ENCODE assay signal across 18 cellular contexts in the genomic region with DNA sequence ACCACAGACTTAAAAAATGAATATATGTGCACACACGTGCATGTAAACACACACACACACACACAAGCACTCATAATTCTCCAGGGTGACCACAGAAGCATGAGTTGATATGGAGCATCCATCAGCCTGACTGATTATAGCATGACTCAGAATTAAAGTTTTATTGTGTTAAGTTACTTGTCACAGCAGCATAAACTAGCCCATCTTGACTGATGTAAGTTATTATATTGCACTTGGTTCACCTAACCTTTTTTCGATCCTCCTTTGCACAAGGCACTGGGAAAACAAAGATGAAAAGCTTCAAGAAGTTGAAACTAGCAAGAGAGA. TPM values are rescaled to one million over a fixed set of nuclear protein-coding genes. Genes with fewer than 3 reads are reported as not detected.
DNase-seq lines count a peak whose midpoint lies in the region; TF ChIP-seq lines count a peak whose summit lies in the region.
"Had no signal": no experiment of that assay in that cellular context is flagged by ENCODE, and none has a peak within 500 bp of the region (broad histone marks: within the 10 kb centered on the region; RNA-seq: fewer than 3 reads in every experiment).

No MANE protein-coding gene starts in this region.

- no peaks in the 10 kb centered on the region for H3K9me3 ChIP-seq in mammary epithelial cell (replicated peaks; ENCODE audit: insufficient read depth, low read length)
- no peaks in the 10 kb centered on the region for H3K9me3 ChIP-seq in breast epithelium
- no peaks in the 10 kb centered on the region for H3K9me3 ChIP-seq in SJSA1 (replicated peaks)
- H3K9me3 ChIP-seq: BLaER1 treated with 17β-estradiol and CSF1 and Interleukin-3, amounts not matched to agents 10 nM and 100 nM had no signal

- CTCF ChIA-PET in mammary epithelial cell (lab: Charles Lee; ENCODE audit: low non-redundant PET) (no interaction called here), RWPE1 (lab: Yijun Ruan, JAX) (interaction anchor here (0.6 kb wide), 1 partner anchor 338 kb away, joined by 3 read pairs; no protein-coding TSS in a partner anchor)

- POLR2A ChIA-PET in RWPE1 (lab: Yijun Ruan, JAX; ENCODE audit: low non-redundant PET): no interaction called here

- no peak for TF ChIP-seq CTCF in mammary epithelial cell (conservative IDR thresholded peaks at IDR 0.05 in 1 of 2, IDR thresholded peaks at IDR 0.05 in 1 of 2; ENCODE audit: extremely low read depth in 1 of 2, insufficient read depth in 1 of 2, low read depth in 1 of 2, low read length in 2 of 2)
- TF ChIP-seq CTCF in breast epithelium (IDR thresholded peaks at IDR 0.05): no peak
- no peak for TF ChIP-seq CTCF in RWPE1 (conservative IDR thresholded peaks at IDR 0.05; ENCODE audit: low read depth)

- no TSS peak for BruUV-seq in mammary epithelial cell (replicated peaks; lab: Mats Ljungman, UMichigan)

- H3K27me3 ChIP-seq in mammary epithelial cell (ENCODE audit: insufficient read depth, low read length): no peaks in the 10 kb centered on the region
- peaks cover 0 to 7% of the 10 kb centered on the region in 2 donors for H3K27me3 ChIP-seq in breast epithelium
- H3K27me3 ChIP-seq in SJSA1 (replicated peaks): no peaks in the 10 kb centered on the region
- H3K27me3 ChIP-seq: BLaER1 treated with 17β-estradiol and CSF1 and Interleukin-3, amounts not matched to agents 10 nM and 100 nM had no signal

- H3K27ac ChIP-seq in mammary epithelial cell (ENCODE audit: insufficient read depth, low read depth, low read length) (no peak overlapping the region), breast epithelium (no peak overlapping the region), SJSA1 (peak overlapping the region; percentile 90), RWPE1 (no peak overlapping the region)
- H3K27ac ChIP-seq: 22Rv1; BLaER1 treated with 17β-estradiol and CSF1 and Interleukin-3, amounts not matched to agents 10 nM and 100 nM had no signal

- no peak overlapping the region for H3K4me3 ChIP-seq in mammary epithelial cell (replicated peaks in 1 of 3; ENCODE audit: insufficient read depth in 1 of 3, low read depth in 2 of 3, low read length in 3 of 3)
- no peak overlapping the region for H3K4me3 ChIP-seq in breast epithelium
- no peak overlapping the region for H3K4me3 ChIP-seq in SJSA1
- H3K4me3 ChIP-seq: BLaER1 treated with 17β-estradiol and CSF1 and Interleukin-3, amounts not matched to agents 10 nM and 100 nM had no signal

- WGBS in mammary epithelial cell (ENCODE audit: low coverage, missing lambda C conversion rate): 83% methylated on average over 2 of the region's 2 CpGs

- H3K4me1 ChIP-seq in mammary epithelial cell (ENCODE audit: insufficient read depth, low read length) (no peaks in the 10 kb centered on the region), breast epithelium (no peaks in the 10 kb centered on the region), SJSA1 (replicated peaks) (peaks cover 43% of the 10 kb centered on the region)

- dilution Hi-C loops in mammary epithelial cell (cut with HindIII; ENCODE audit: low sequenced_read_pairs): no loop called here

- no peaks in the 10 kb centered on the region for H4K20me1 ChIP-seq in mammary epithelial cell (ENCODE audit: insufficient read depth, low read length)
- H4K20me1 ChIP-seq: BLaER1 treated with 17β-estradiol and CSF1 and Interleukin-3, amounts not matched to agents 10 nM and 100 nM had no signal

- no peaks in the 10 kb centered on the region for H3K79me2 ChIP-seq in mammary epithelial cell (ENCODE audit: insufficient read depth, low read length)

- DNase-seq in mammary epithelial cell: peak; percentile 21
- DNase-seq in breast epithelium (ENCODE audit: low spot score in 2 of 2): no peak
- DNase-seq in SJSA1 (ENCODE audit: low read depth in 1 of 2, low spot score in 2 of 2): no peak
- DNase-seq in iris pigment epithelial cell (ENCODE audit: low read depth): peak; percentile 43
- no peak for DNase-seq in activated CD4-positive, alpha-beta T cell treated with anti-CD3 and anti-CD28 coated beads for 4 hours
- no peak for DNase-seq in stimulated activated CD4-positive, alpha-beta T cell treated with anti-CD3 and anti-CD28 coated beads, Interleukin-12 subunit alpha, Interleukin-12 subunit beta, amount 100 ng/mL, for 4 hours
- DNase-seq in RWPE1 (ENCODE audit: low spot score): no peak
- DNase-seq in ACHN: no peak
- DNase-seq: CD4-positive, alpha-beta memory T cell; GF-D8; H7; KBM-7; NCI-H2029 treated with DMSO at 0.1 percent for 48 hours; NCI-H446; NCI-H526 treated with DMSO at 0.1 percent for 48 hours; Right ventricle myocardium superior had no signal

- H3K36me3 ChIP-seq in mammary epithelial cell (ENCODE audit: insufficient read depth, low read length) (no peaks in the 10 kb centered on the region), breast epithelium (no peaks in the 10 kb centered on the region), SJSA1 (no peaks in the 10 kb centered on the region)
- H3K36me3 ChIP-seq: BLaER1 treated with 17β-estradiol and CSF1 and Interleukin-3, amounts not matched to agents 10 nM and 100 nM had no signal

- H3K4me2 ChIP-seq in mammary epithelial cell (ENCODE audit: insufficient read depth, low read depth, low read length): no peak overlapping the region
- H3K4me2 ChIP-seq: BLaER1 treated with 17β-estradiol and CSF1 and Interleukin-3, amounts not matched to agents 10 nM and 100 nM had no signal

- no peak overlapping the region for H3K9ac ChIP-seq in mammary epithelial cell (ENCODE audit: insufficient read depth, low read length)
- H3K9ac ChIP-seq: BLaER1 treated with 17β-estradiol and CSF1 and Interleukin-3, amounts not matched to agents 10 nM and 100 nM had no signal

- H2AFZ ChIP-seq in mammary epithelial cell (ENCODE audit: low read depth, low read length): no peak overlapping the region

- TF ChIP-seq POLR2A in breast epithelium (IDR thresholded peaks at IDR 0.05): no peak

- intact Hi-C loops in mammary epithelial cell (cut with micrococcal nuclease): no loop called here
- intact Hi-C loops in breast epithelium (cut with DNase I; ENCODE audit: low total_unique reads): no loop called here

- in situ Hi-C loops in mammary epithelial cell (cut with MboI; ENCODE audit: low sequenced_read_pairs in 2 of 2) (no loop called here), ACHN (cut with HindIII; ENCODE audit: low pct_ligation_motif_present, low pct_unique_long_range_greater_than_20kb, low sequenced_read_pairs) (no loop called here)

RNA-seq across cellular contexts. Expression of gene SLC35G1, which starts 18.8 kb away (rescaled TPM):
- 1 to 10 TPM; 4.7 to 5.3 TPM for total RNA-seq in mammary epithelial cell
- 3.9 TPM for polyA plus RNA-seq in mammary epithelial cell
- 4.2 TPM for polyA minus RNA-seq in mammary epithelial cell
- 1 to 10 TPM; 2.9 to 7.0 (median 3.9) TPM for total RNA-seq in breast epithelium
- total RNA-seq in SJSA1 (2014; rRNA removed; shearing (Covaris generic)): 15.4 and 16.0 TPM in 2 replicates

Comparison
In these comparisons a context has a peak if more than half of its experiments do, and no peak if none do; other contexts are left out.
1. DNase-seq: peak in mammary epithelial cell (single experiment) and iris pigment epithelial cell (single experiment); none in breast epithelium (0 of 2), SJSA1 (0 of 2), activated CD4-positive, alpha-beta T cell treated with anti-CD3 and anti-CD28 coated beads for 4 hours (0 of 2), stimulated activated CD4-positive, alpha-beta T cell treated with anti-CD3 and anti-CD28 coated beads, Interleukin-12 subunit alpha, Interleukin-12 subunit beta, amount 100 ng/mL, for 4 hours (single experiment), RWPE1 (single experiment) and ACHN (single experiment).